ENCODE assay signal across 11 cellular contexts in genomic region chr13:26558912-26559485, GRCh38. TPM values are rescaled to one million over a fixed set of nuclear protein-coding genes. Genes with fewer than 3 reads are reported as not detected.
DNase-seq lines count a peak whose midpoint lies in the region; ATAC-seq and TF ChIP-seq lines count a peak whose summit lies in the region.
"Had no signal": no experiment of that assay in that cellular context is flagged by ENCODE, and none has a peak within 500 bp of the region (broad histone marks: within the 10 kb centered on the region; RNA-seq: fewer than 3 reads in every experiment).

No MANE protein-coding gene starts in this region.

- no peaks in the 10 kb centered on the region for H3K9me3 Mint-ChIP-seq in HFFc6
- no peaks in the 10 kb centered on the region for H3K9me3 Mint-ChIP-seq in MCF 10A (ENCODE audit: unreplicated experiment)
- H3K9me3 Mint-ChIP-seq in naive thymus-derived CD8-positive, alpha-beta T cell: peaks cover 0 to 9% (median 0%) of the 10 kb centered on the region in 9 donors

- TSS peak; percentile 59 for BruUV-seq in MCF 10A (replicated peaks; lab: Mats Ljungman, UMichigan)

- no peak for TF ChIP-seq POLR2A in GM18505 (IDR thresholded peaks at IDR 0.05; ENCODE audit: borderline replicate concordance, extremely low read depth, insufficient read depth, insufficient read length)

- ATAC-seq in naive thymus-derived CD8-positive, alpha-beta T cell: no peak
- ATAC-seq in GM18520 (IDR thresholded peaks at IDR 0.05; ENCODE audit: unreplicated experiment) (no peak), HG02970 (IDR thresholded peaks at IDR 0.05; ENCODE audit: low FRiP score, unreplicated experiment) (no peak), GM18505 (IDR thresholded peaks at IDR 0.05; ENCODE audit: unreplicated experiment) (no peak)

- peak overlapping the region; percentile 90; the same call in 1 of the 2 replicates for H3K4me3 ChIP-seq in BJ (ENCODE audit: low read depth, low read length)

- H3K4me3 Mint-ChIP-seq in HFFc6 (peak overlapping the region; percentile 95), MCF 10A (ENCODE audit: unreplicated experiment) (peak overlapping the region; percentile 79)
- H3K4me3 Mint-ChIP-seq in naive thymus-derived CD8-positive, alpha-beta T cell: peak overlapping the region; percentile 1 to 84 (median 70)

- TF ChIP-seq CTCF in BJ (IDR thresholded peaks at IDR 0.05; ENCODE audit: insufficient read depth, low read depth, low read length) (no peak), HFFc6 (IDR thresholded peaks at IDR 0.05) (no peak), MCF 10A (IDR thresholded peaks at IDR 0.05; ENCODE audit: unreplicated experiment) (no peak)

- DNase-seq in BJ (ENCODE audit: low read depth): no peak
- DNase-seq in HFFc6: no peak
- no peak for DNase-seq in MCF 10A (ENCODE audit: unreplicated experiment)
- DNase-seq in naive thymus-derived CD8-positive, alpha-beta T cell: no peak
- no peak for DNase-seq in NCI-H1092 (lab: John Stamatoyannopoulos, UW)
- DNase-seq: activated gamma-delta T cell treated with Interleukin-2 at 50 U/mL for 16 hours, foreskin melanocyte, NCI-H187 treated with DMSO at 0.1 percent for 48 hours had no signal

- intact Hi-C loops in MCF 10A (cut with micrococcal nuclease): loop anchor here (5.0 to 10.0 kb wide), 4 partner anchors 56 to 372 kb away; no protein-coding TSS in a partner anchor

- peaks cover 24% of the 10 kb centered on the region for H3K4me1 Mint-ChIP-seq in HFFc6 (ENCODE audit: low read depth)
- H3K4me1 Mint-ChIP-seq in MCF 10A (ENCODE audit: insufficient read depth, unreplicated experiment): peaks cover 15% of the 10 kb centered on the region
- peaks cover 2 to 14% (median 11%) of the 10 kb centered on the region in 4 donors for H3K4me1 Mint-ChIP-seq in naive thymus-derived CD8-positive, alpha-beta T cell

- POLR2A ChIA-PET in BJ (lab: Charles Lee): no interaction called here
- POLR2A ChIA-PET in MCF 10A (lab: Yijun Ruan, JAX): interaction anchor here (0.7 to 3.5 kb wide), 12 partner anchors 8 to 373 kb away, joined by 3 to 20 read pairs (median 6); partner anchors contain the start of gene RNF6
- POLR2A ChIA-PET in naive thymus-derived CD8-positive, alpha-beta T cell (lab: Charles Lee): no interaction called here

- CTCF ChIA-PET in BJ (lab: Yijun Ruan, JAX): interaction anchor here (0.8 to 0.9 kb wide), 3 partner anchors 69 to 374 kb away, joined by 3 to 4 read pairs (median 3); no protein-coding TSS in a partner anchor
- CTCF ChIA-PET in MCF 10A (lab: Yijun Ruan, JAX): interaction anchor here (0.6 to 1.1 kb wide), 4 partner anchors 16 to 373 kb away, joined by 3 to 4 read pairs (median 3); no protein-coding TSS in a partner anchor

- H3K27me3 Mint-ChIP-seq in HFFc6 (ENCODE audit: insufficient read depth) (peaks cover 11% of the 10 kb centered on the region), MCF 10A (ENCODE audit: insufficient read depth, unreplicated experiment) (peaks cover 5% of the 10 kb centered on the region)
- H3K27me3 Mint-ChIP-seq in naive thymus-derived CD8-positive, alpha-beta T cell: peaks cover 27 to 45% (median 33%) of the 10 kb centered on the region in 5 donors

- H3K27me3 ChIP-seq in BJ (ENCODE audit: control insufficient read depth, insufficient read depth, low read length): peaks cover 3% of the 10 kb centered on the region; the same call in 1 of the 2 replicates

- H3K36me3 Mint-ChIP-seq in HFFc6 (ENCODE audit: low read depth): peaks cover 9% of the 10 kb centered on the region
- H3K36me3 Mint-ChIP-seq in MCF 10A (ENCODE audit: insufficient read depth, unreplicated experiment): no peaks in the 10 kb centered on the region
- peaks cover 0 to 4% (median 0%) of the 10 kb centered on the region in 3 donors for H3K36me3 Mint-ChIP-seq in naive thymus-derived CD8-positive, alpha-beta T cell

- H3K36me3 ChIP-seq in BJ (ENCODE audit: control insufficient read depth, insufficient read depth, low read length): no peaks in the 10 kb centered on the region

- H3K27ac Mint-ChIP-seq in HFFc6: peak overlapping the region; percentile 65
- H3K27ac Mint-ChIP-seq in MCF 10A (ENCODE audit: low read depth, unreplicated experiment): no peak overlapping the region
- no peak overlapping the region for H3K27ac Mint-ChIP-seq in naive thymus-derived CD8-positive, alpha-beta T cell

RNA-seq across cellular contexts. Expression of gene WASF3, which starts 1.5 kb away (rescaled TPM):
- 9.5 and 13.0 TPM in 2 replicates for polyA plus RNA-seq in BJ (2011; rRNA removed)
- polyA minus RNA-seq in BJ (2011; rRNA and poly(A)+ RNA removed): 5.6 and 5.7 TPM in 2 replicates
- total RNA-seq in HFFc6 (2021; fragmentation: NEBNext Ultra II Directional; extraction: Animal tissue kit (Norgen Biotek cat#: 25700)): 10 to 100 TPM; 26.4 to 32.9 (median 28.2) TPM
- 21.8 and 24.0 TPM in 2 replicates for total RNA-seq in MCF 10A (2022)
- total RNA-seq in naive thymus-derived CD8-positive, alpha-beta T cell: under 1 TPM; 0.16 TPM
- not detected for polyA plus RNA-seq in naive thymus-derived CD8-positive, alpha-beta T cell

Comparison
In these comparisons a context has a peak if more than half of its experiments do, and no peak if none do; other contexts are left out.
1. RNA of gene WASF3, which starts 1.5 kb away (total RNA-seq): 26.4 to 32.9 TPM in HFFc6 and 21.8 to 24.0 TPM in MCF 10A; 0.16 TPM in naive thymus-derived CD8-positive, alpha-beta T cell; every median in the first group is over 10 times any median in the second.
2. Peak in every context shown above with its lines, with median percentiles within 50 percentile points of each other: H3K4me3 Mint-ChIP-seq.